In the genomic region with DNA sequence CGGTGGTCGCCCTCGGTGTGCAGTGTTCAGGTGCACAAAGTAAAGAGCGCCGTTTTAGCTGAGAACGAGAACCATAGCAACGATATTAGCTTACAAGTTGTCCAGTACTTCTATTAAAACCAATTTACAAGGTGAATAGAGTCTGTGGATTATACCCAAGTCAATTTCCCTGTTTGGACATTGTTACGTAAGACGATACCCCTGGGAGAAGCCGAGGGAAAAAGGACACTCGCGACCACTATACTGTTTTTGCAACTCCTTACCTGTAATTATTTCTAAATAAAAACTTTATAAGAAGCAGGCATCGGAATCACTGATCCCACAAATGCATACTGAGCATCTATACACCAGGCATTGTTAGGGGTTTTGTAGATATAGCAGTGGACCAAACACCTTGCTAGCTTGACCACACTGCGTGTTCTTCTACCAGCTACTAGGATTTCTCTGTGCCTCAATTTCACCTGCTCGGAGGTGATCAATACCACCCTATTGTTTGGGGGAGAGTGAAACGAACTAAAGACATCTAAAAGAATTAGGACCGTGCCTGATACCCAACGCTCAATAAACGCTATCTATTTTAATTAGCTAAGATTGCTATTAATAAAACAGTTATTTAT, we compare ENCODE assay signal across 8 cellular contexts. TPM values are rescaled to one million over a fixed set of nuclear protein-coding genes. Genes with fewer than 3 reads are reported as not detected.
DNase-seq lines count a peak whose midpoint lies in the region; FAIRE-seq and TF ChIP-seq lines count a peak whose summit lies in the region.

No MANE protein-coding gene starts in this region.

- peaks cover 38% of the 10 kb centered on the region for H3K36me3 Mint-ChIP-seq in activated CD4-positive, alpha-beta T cell treated with anti-CD3 and anti-CD28 coated beads, Interleukin-2, amount 10 ng/mL, durations not matched to agents 7 days and 5 days (ENCODE audit: low read depth)
- H3K36me3 Mint-ChIP-seq in activated T-helper 2 cell treated with anti-CD3 and anti-CD28 coated beads, Interferon-gamma antibody, Interleukin-2, Interleukin-4, amounts not matched to agents 10 μg/mL and 5 μg/mL and 100 μg/mL, durations not matched to agents 14 hours and 24 hours and 36 hours (ENCODE audit: low read depth), result peaks cover 47% of the 10 kb centered on the region

- peak overlapping the region; percentile 95 for H3K27ac Mint-ChIP-seq in activated CD4-positive, alpha-beta T cell treated with anti-CD3 and anti-CD28 coated beads, Interleukin-2, amount 10 ng/mL, durations not matched to agents 7 days and 5 days
- H3K27ac Mint-ChIP-seq in activated T-helper 2 cell treated with anti-CD3 and anti-CD28 coated beads, Interferon-gamma antibody, Interleukin-2, Interleukin-4, amounts not matched to agents 10 μg/mL and 5 μg/mL and 100 μg/mL, durations not matched to agents 14 hours and 24 hours and 36 hours, result peak overlapping the region; percentile 90

- H3K4me1 Mint-ChIP-seq in activated CD4-positive, alpha-beta T cell treated with anti-CD3 and anti-CD28 coated beads, Interleukin-2, amount 10 ng/mL, durations not matched to agents 7 days and 5 days, result peaks cover 54% of the 10 kb centered on the region
- peaks cover 34% of the 10 kb centered on the region for H3K4me1 Mint-ChIP-seq in activated T-helper 2 cell treated with anti-CD3 and anti-CD28 coated beads, Interferon-gamma antibody, Interleukin-2, Interleukin-4, amounts not matched to agents 10 μg/mL and 5 μg/mL and 100 μg/mL, durations not matched to agents 14 hours and 24 hours and 36 hours (ENCODE audit: low read depth)

- WGBS in testis, 2 donors, result 2 to 3% methylated on average over 18 to 19 of the region's 19 CpGs

- TF ChIP-seq POLR2A in testis (IDR thresholded peaks at IDR 0.05), result no peak

- H3K4me3 ChIP-seq in keratinocyte (ENCODE audit: control insufficient read depth in 2 of 3, extremely low read depth in 1 of 3, insufficient read depth in 2 of 3, low read depth in 1 of 3, low read length in 3 of 3) (peak overlapping the region; percentile 83 to 98 (median 95)), testis (peak overlapping the region; percentile 95 to 96)

- intact Hi-C loops in activated T-helper 2 cell treated with anti-CD3 and anti-CD28 coated beads, Interferon-gamma antibody, Interleukin-2, Interleukin-4, amounts not matched to agents 10 μg/mL and 5 μg/mL and 100 μg/mL, durations not matched to agents 14 hours and 24 hours and 36 hours (cut with micrococcal nuclease), result loop anchor here (1.0 to 10.0 kb wide), 5 partner anchors 14 to 221 kb away; a partner anchor contains a TSS
- intact Hi-C loops in testis (cut with DNase I; ENCODE audit: low total_unique reads), result no loop called here

- peaks cover 46% of the 10 kb centered on the region for H3K79me2 ChIP-seq in keratinocyte (ENCODE audit: control insufficient read depth, insufficient read depth, low read length)

- dilution Hi-C loops in keratinocyte (cut with MboI; ENCODE audit: extremely low pct_ligation_motif_present, low sequenced_read_pairs), result no loop called here

- in situ Hi-C loops in GM13977 (cut with MboI; ENCODE audit: low pct_unique_long_range_greater_than_20kb, low sequenced_read_pairs, unreplicated experiment), result no loop called here

- H3K27ac ChIP-seq in keratinocyte (ENCODE audit: control insufficient read depth, insufficient read depth, low read length), result peak overlapping the region; percentile 94
- H3K27ac ChIP-seq in testis, result peak overlapping the region; percentile 37 to 92

- H3K4me1 ChIP-seq in keratinocyte (ENCODE audit: control insufficient read depth, extremely low read depth, insufficient read depth, low read length), result peaks cover 41% of the 10 kb centered on the region
- H3K4me1 ChIP-seq in testis, result peaks cover 35% of the 10 kb centered on the region

- peak overlapping the region; percentile 100 for H3K4me2 ChIP-seq in keratinocyte (ENCODE audit: control insufficient read depth, extremely low read depth, insufficient read depth, low read depth, low read length)

- DNase-seq in activated CD4-positive, alpha-beta T cell treated with anti-CD3 and anti-CD28 coated beads, Interleukin-2, amount 10 ng/mL, durations not matched to agents 7 days and 5 days, result no peak
- no peak for DNase-seq in activated CD4-positive, alpha-beta T cell treated with anti-CD3 and anti-CD28 coated beads for 1 hour
- no peak for DNase-seq in activated T-helper 2 cell treated with anti-CD3 and anti-CD28 coated beads, Interferon-gamma antibody, Interleukin-2, Interleukin-4, amounts not matched to agents 10 μg/mL and 5 μg/mL and 100 μg/mL, durations not matched to agents 14 hours and 24 hours and 36 hours (ENCODE audit: low spot score)
- DNase-seq in keratinocyte (ENCODE audit: low read depth, low spot score) (no peak), testis (no peak), DMS114 treated with DMSO at 0.1 percent for 48 hours (lab: John Stamatoyannopoulos, UW; ENCODE audit: unreplicated experiment) (no peak), dedifferentiated amniotic fluid mesenchymal stem cell (ENCODE audit: extremely low spot score) (no peak), GM13977 (ENCODE audit: low spot score) (no peak)

- H3K36me3 ChIP-seq in keratinocyte (ENCODE audit: control insufficient read depth in 2 of 2, extremely low read depth in 1 of 2, insufficient read depth in 2 of 2, low read length in 2 of 2), result peaks cover 32 to 41% of the 10 kb centered on the region in 2 experiments
- H3K36me3 ChIP-seq in testis (ENCODE audit: low read depth, missing control alignments), result no peaks in the 10 kb centered on the region

- no peaks in the 10 kb centered on the region for H3K9me3 Mint-ChIP-seq in activated CD4-positive, alpha-beta T cell treated with anti-CD3 and anti-CD28 coated beads, Interleukin-2, amount 10 ng/mL, durations not matched to agents 7 days and 5 days
- H3K9me3 Mint-ChIP-seq in activated T-helper 2 cell treated with anti-CD3 and anti-CD28 coated beads, Interferon-gamma antibody, Interleukin-2, Interleukin-4, amounts not matched to agents 10 μg/mL and 5 μg/mL and 100 μg/mL, durations not matched to agents 14 hours and 24 hours and 36 hours, result peaks cover 1% of the 10 kb centered on the region

- H3K27me3 Mint-ChIP-seq in activated CD4-positive, alpha-beta T cell treated with anti-CD3 and anti-CD28 coated beads, Interleukin-2, amount 10 ng/mL, durations not matched to agents 7 days and 5 days, result no peaks in the 10 kb centered on the region
- H3K27me3 Mint-ChIP-seq in activated T-helper 2 cell treated with anti-CD3 and anti-CD28 coated beads, Interferon-gamma antibody, Interleukin-2, Interleukin-4, amounts not matched to agents 10 μg/mL and 5 μg/mL and 100 μg/mL, durations not matched to agents 14 hours and 24 hours and 36 hours (ENCODE audit: low read depth), result no peaks in the 10 kb centered on the region

- peak overlapping the region; percentile 94 for H3K4me3 Mint-ChIP-seq in activated CD4-positive, alpha-beta T cell treated with anti-CD3 and anti-CD28 coated beads, Interleukin-2, amount 10 ng/mL, durations not matched to agents 7 days and 5 days
- H3K4me3 Mint-ChIP-seq in activated T-helper 2 cell treated with anti-CD3 and anti-CD28 coated beads, Interferon-gamma antibody, Interleukin-2, Interleukin-4, amounts not matched to agents 10 μg/mL and 5 μg/mL and 100 μg/mL, durations not matched to agents 14 hours and 24 hours and 36 hours (ENCODE audit: low read depth), result peak overlapping the region; percentile 95

- H3K9ac ChIP-seq in keratinocyte (ENCODE audit: control insufficient read depth, extremely low read depth, insufficient read depth, low read length), result peak overlapping the region; percentile 99

- H3K9me3 ChIP-seq in keratinocyte (ENCODE audit: control insufficient read depth, low read depth, low read length) (no peaks in the 10 kb centered on the region), testis (no peaks in the 10 kb centered on the region)

- peaks cover 47% of the 10 kb centered on the region for H4K20me1 ChIP-seq in keratinocyte (ENCODE audit: control insufficient read depth, extremely low read depth, insufficient read depth, low read length)

- peaks cover 8% of the 10 kb centered on the region for H3K9me1 ChIP-seq in keratinocyte (ENCODE audit: control insufficient read depth, extremely low read depth, insufficient read depth, low read length)

- TF ChIP-seq CTCF in keratinocyte (optimal IDR thresholded peaks at IDR 0.05 in 1 of 3, IDR thresholded peaks at IDR 0.05 in 1 of 3, conservative IDR thresholded peaks at IDR 0.05 in 1 of 3; ENCODE audit: extremely low read depth in 1 of 3, insufficient read depth in 2 of 3, low read length in 3 of 3) (no peak), testis (IDR thresholded peaks at IDR 0.05) (no peak), GM13977 (IDR thresholded peaks at IDR 0.05; ENCODE audit: extremely low read depth, insufficient read depth, missing control alignments) (no peak)

- POLR2A ChIA-PET in activated CD4-positive, alpha-beta T cell treated with anti-CD3 and anti-CD28 coated beads, Interleukin-2, amount 10 ng/mL, durations not matched to agents 7 days and 5 days (lab: Charles Lee), result interaction anchor here (0.7 to 0.9 kb wide), 2 partner anchors 11 to 15 kb away, joined by 3 to 4 read pairs; a partner anchor contains a TSS

- H3K27me3 ChIP-seq in keratinocyte (ENCODE audit: control insufficient read depth, extremely low read depth, insufficient read depth, low read length) (no peaks in the 10 kb centered on the region), testis (no peaks in the 10 kb centered on the region)

- H2AFZ ChIP-seq in keratinocyte (ENCODE audit: control insufficient read depth, low read length), result peak overlapping the region; percentile 80

- FAIRE-seq in keratinocyte (lab: Jason Lieb, UNC), result no peak

- CTCF ChIA-PET in activated CD4-positive, alpha-beta T cell treated with anti-CD3 and anti-CD28 coated beads, Interleukin-2, amount 10 ng/mL, durations not matched to agents 7 days and 5 days (lab: Charles Lee), result interaction anchor here (0.5 to 1.4 kb wide), 7 partner anchors 13 to 297 kb away, joined by 3 to 9 read pairs (median 3); no protein-coding TSS in a partner anchor

RNA-seq across cellular contexts. Expression of a gene that starts 0.5 kb away (rescaled TPM):
- 1,000 to 10,000 TPM; 1,428 to 1,492 TPM for total RNA-seq in activated CD4-positive, alpha-beta T cell treated with anti-CD3 and anti-CD28 coated beads, Interleukin-2, amount 10 ng/mL, durations not matched to agents 7 days and 5 days
- 2,377 and 2,451 TPM in 2 replicates for total RNA-seq in activated T-helper 2 cell treated with anti-CD3 and anti-CD28 coated beads, Interferon-gamma antibody, Interleukin-2, Interleukin-4, amounts not matched to agents 10 μg/mL and 5 μg/mL and 100 μg/mL, durations not matched to agents 14 hours and 24 hours and 36 hours
- polyA plus RNA-seq in keratinocyte, result 884 to 1,193 TPM (median 1,022 TPM) in 3 replicates
- polyA plus RNA-seq in keratinocyte (2011; ENCODE audit: low read depth), result 6,584 TPM
- 621 and 1,440 TPM in 2 replicates for polyA plus RNA-seq in keratinocyte (2011; cell fraction: cytosol; rRNA removed)
- polyA plus RNA-seq in keratinocyte (2011; cell fraction: nucleus; rRNA removed), result 422 and 581 TPM in 2 replicates
- 2,384 and 2,702 TPM in 2 replicates for polyA plus RNA-seq in keratinocyte (2012; ENCODE audit: low replicate concordance)
- polyA minus RNA-seq in keratinocyte, result 880 to 1,449 TPM (median 1,221 TPM) in 3 replicates
- 2,791 TPM for polyA minus RNA-seq in keratinocyte (2011; cell fraction: cytosol; rRNA and poly(A)+ RNA removed)
- polyA minus RNA-seq in keratinocyte (2011; cell fraction: nucleus; rRNA and poly(A)+ RNA removed), result 560 and 618 TPM in 2 replicates
- 1,000 to 10,000 TPM in 1 of 2 donors, 100 to 1,000 TPM in 1; 909 to 1,599 TPM for total RNA-seq in testis
- polyA plus RNA-seq in testis (ENCODE audit: insufficient read depth, low read depth, low replicate concordance), result 1,429 TPM

RNA-seq across cellular contexts. Expression of a gene that starts 14.9 kb away (rescaled TPM):
- 10 to 100 TPM; 35.5 to 41.8 TPM for total RNA-seq in activated CD4-positive, alpha-beta T cell treated with anti-CD3 and anti-CD28 coated beads, Interleukin-2, amount 10 ng/mL, durations not matched to agents 7 days and 5 days
- 40.1 and 43.3 TPM in 2 replicates for total RNA-seq in activated T-helper 2 cell treated with anti-CD3 and anti-CD28 coated beads, Interferon-gamma antibody, Interleukin-2, Interleukin-4, amounts not matched to agents 10 μg/mL and 5 μg/mL and 100 μg/mL, durations not matched to agents 14 hours and 24 hours and 36 hours
- polyA plus RNA-seq in keratinocyte (57.3 to 94.7 TPM (median 60.8 TPM) in 3 replicates), testis (ENCODE audit: insufficient read depth, low read depth, low replicate concordance) (89.8 TPM)
- 89.3 TPM for polyA plus RNA-seq in keratinocyte (2011; ENCODE audit: low read depth)
- 60.2 and 106 TPM in 2 replicates for polyA plus RNA-seq in keratinocyte (2011; cell fraction: cytosol; rRNA removed)
- polyA plus RNA-seq in keratinocyte (2011; cell fraction: nucleus; rRNA removed), result 129 and 173 TPM in 2 replicates
- 70.8 and 89.7 TPM in 2 replicates for polyA plus RNA-seq in keratinocyte (2012; ENCODE audit: low replicate concordance)
- polyA minus RNA-seq in keratinocyte, result 48.0 to 162 TPM (median 77.5 TPM) in 3 replicates
- polyA minus RNA-seq in keratinocyte (2011; cell fraction: cytosol; rRNA and poly(A)+ RNA removed), result 104 TPM
- polyA minus RNA-seq in keratinocyte (2011; cell fraction: nucleus; rRNA and poly(A)+ RNA removed), result 78.9 and 95.9 TPM in 2 replicates
- 100 to 1,000 TPM; 102 to 111 TPM for total RNA-seq in testis

RNA-seq across cellular contexts. Expression of a gene that starts 21.8 kb away (rescaled TPM):
- 10 to 100 TPM; 33.3 to 40.4 TPM for total RNA-seq in activated CD4-positive, alpha-beta T cell treated with anti-CD3 and anti-CD28 coated beads, Interleukin-2, amount 10 ng/mL, durations not matched to agents 7 days and 5 days
- total RNA-seq in activated T-helper 2 cell treated with anti-CD3 and anti-CD28 coated beads, Interferon-gamma antibody, Interleukin-2, Interleukin-4, amounts not matched to agents 10 μg/mL and 5 μg/mL and 100 μg/mL, durations not matched to agents 14 hours and 24 hours and 36 hours, result 31.5 and 36.3 TPM in 2 replicates
- polyA plus RNA-seq in keratinocyte (6.1 to 11.4 TPM (median 7.5 TPM) in 3 replicates), testis (ENCODE audit: insufficient read depth, low read depth, low replicate concordance) (142 TPM)
- 18.7 TPM for polyA plus RNA-seq in keratinocyte (2011; ENCODE audit: low read depth)
- polyA plus RNA-seq in keratinocyte (2011; cell fraction: cytosol; rRNA removed), result 6.4 and 13.1 TPM in 2 replicates
- polyA plus RNA-seq in keratinocyte (2011; cell fraction: nucleus; rRNA removed), result 12.7 and 17.1 TPM in 2 replicates
- polyA plus RNA-seq in keratinocyte (2012; ENCODE audit: low replicate concordance), result 20.0 and 20.7 TPM in 2 replicates
- 7.4 to 42.2 TPM (median 7.6 TPM) in 3 replicates for polyA minus RNA-seq in keratinocyte
- 7.7 TPM for polyA minus RNA-seq in keratinocyte (2011; cell fraction: cytosol; rRNA and poly(A)+ RNA removed)
- polyA minus RNA-seq in keratinocyte (2011; cell fraction: nucleus; rRNA and poly(A)+ RNA removed), result 8.4 and 9.0 TPM in 2 replicates
- 10 to 100 TPM; 89.1 to 94.5 TPM for total RNA-seq in testis

RNA-seq across cellular contexts. Expression of a gene that starts 52.9 kb away (rescaled TPM):
- not detected for total RNA-seq in activated CD4-positive, alpha-beta T cell treated with anti-CD3 and anti-CD28 coated beads, Interleukin-2, amount 10 ng/mL, durations not matched to agents 7 days and 5 days
- total RNA-seq in activated T-helper 2 cell treated with anti-CD3 and anti-CD28 coated beads, Interferon-gamma antibody, Interleukin-2, Interleukin-4, amounts not matched to agents 10 μg/mL and 5 μg/mL and 100 μg/mL, durations not matched to agents 14 hours and 24 hours and 36 hours, result not detected in 2 replicates
- polyA plus RNA-seq in keratinocyte (not detected in 3 replicates), testis (ENCODE audit: insufficient read depth, low read depth, low replicate concordance) (1.7 TPM)
- polyA plus RNA-seq in keratinocyte (2011; ENCODE audit: low read depth), result not detected
- polyA plus RNA-seq in keratinocyte (2011; cell fraction: cytosol; rRNA removed), result not detected in 2 replicates
- not detected in 2 replicates for polyA plus RNA-seq in keratinocyte (2011; cell fraction: nucleus; rRNA removed)
- 0.38 TPM in 1 of 2 replicates, not detected in the other for polyA plus RNA-seq in keratinocyte (2012; ENCODE audit: low replicate concordance)
- polyA minus RNA-seq in keratinocyte, result not detected in 3 replicates
- not detected for polyA minus RNA-seq in keratinocyte (2011; cell fraction: cytosol; rRNA and poly(A)+ RNA removed)
- not detected in 2 replicates for polyA minus RNA-seq in keratinocyte (2011; cell fraction: nucleus; rRNA and poly(A)+ RNA removed)
- total RNA-seq in testis, result 1 to 10 TPM; 1.7 to 3.2 TPM
